23 cellular contexts compared by ENCODE assay signal in the genomic region with DNA sequence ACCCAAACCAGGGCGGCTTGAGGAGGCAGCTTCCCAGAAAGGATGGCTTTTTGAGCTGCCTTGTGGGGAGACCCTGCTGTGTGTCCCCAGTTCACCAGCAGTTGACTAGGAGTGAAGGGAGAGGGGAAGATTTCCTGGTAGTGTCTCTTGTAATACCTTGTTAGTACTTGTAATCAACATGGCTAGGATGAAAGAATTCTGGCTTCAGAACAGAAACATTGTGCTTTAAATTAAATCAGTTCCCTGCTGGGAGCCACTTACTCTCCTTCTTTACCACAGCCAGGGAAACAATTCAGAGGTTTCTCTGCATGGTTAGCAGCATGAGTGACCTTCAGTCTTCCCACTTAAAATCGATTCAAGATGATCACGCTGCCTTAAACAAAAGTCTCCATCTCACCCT.
DNase-seq lines count a peak whose midpoint lies in the region; ATAC-seq and TF ChIP-seq lines count a peak whose summit lies in the region.
"Had no signal": no experiment of that assay in that cellular context is flagged by ENCODE, and none has a peak within 500 bp of the region (broad histone marks: within the 10 kb centered on the region; RNA-seq: fewer than 3 reads in every experiment).

No MANE protein-coding gene starts in this region.

- intact Hi-C loops in right lobe of liver (cut with DNase I) = no loop called here
- intact Hi-C loops in activated naive CD4-positive, alpha-beta T cell treated with anti-CD3 and anti-CD28 coated beads for 36 hours (cut with micrococcal nuclease) = no loop called here

- no peak for TF ChIP-seq POLR2A in right lobe of liver (IDR thresholded peaks at IDR 0.05)

- H3K4me3 Mint-ChIP-seq in activated naive CD4-positive, alpha-beta T cell treated with anti-CD3 and anti-CD28 coated beads for 36 hours = no peak overlapping the region
- H3K4me3 Mint-ChIP-seq: activated CD8-positive, alpha-beta memory T cell treated with anti-CD3 and anti-CD28 coated beads, Interleukin-2, amount 10 ng/mL, durations not matched to agents 7 days and 5 days; activated naive CD8-positive, alpha-beta T cell treated with anti-CD3 and anti-CD28 coated beads, Interleukin-2, amount 50 U/mL, for 24 hours; immature natural killer cell had no signal

- no peak for ATAC-seq in right lobe of liver
- ATAC-seq: activated CD8-positive, alpha-beta memory T cell treated with anti-CD3 and anti-CD28 coated beads, Interleukin-2, amount 10 ng/mL, durations not matched to agents 7 days and 5 days; activated naive CD8-positive, alpha-beta T cell treated with anti-CD3 and anti-CD28 coated beads, Interleukin-2, amount 50 U/mL, for 24 hours; gastroesophageal sphincter had no signal

- H3K4me1 ChIP-seq in right lobe of liver = no peaks in the 10 kb centered on the region
- H3K4me1 ChIP-seq: Caco-2, gastroesophageal sphincter, left ventricle myocardium inferior, sigmoid colon, tibial artery had no signal

- CTCF ChIA-PET in activated naive CD4-positive, alpha-beta T cell treated with anti-CD3 and anti-CD28 coated beads for 36 hours (lab: Charles Lee) = no interaction called here

- H3K27ac Mint-ChIP-seq in activated naive CD4-positive, alpha-beta T cell treated with anti-CD3 and anti-CD28 coated beads for 36 hours = no peak overlapping the region
- H3K27ac Mint-ChIP-seq: activated CD8-positive, alpha-beta memory T cell treated with anti-CD3 and anti-CD28 coated beads, Interleukin-2, amount 10 ng/mL, durations not matched to agents 7 days and 5 days; activated naive CD8-positive, alpha-beta T cell treated with anti-CD3 and anti-CD28 coated beads, Interleukin-2, amount 50 U/mL, for 24 hours; activated T-helper 2 cell treated with anti-CD3 and anti-CD28 coated beads, Interferon-gamma antibody, Interleukin-2, Interleukin-4, amounts not matched to agents 10 μg/mL and 5 μg/mL and 100 μg/mL, durations not matched to agents 14 hours and 24 hours and 36 hours; immature natural killer cell had no signal

- no peaks in the 10 kb centered on the region for H3K27me3 Mint-ChIP-seq in activated naive CD4-positive, alpha-beta T cell treated with anti-CD3 and anti-CD28 coated beads for 36 hours (ENCODE audit: low read depth)
- H3K27me3 Mint-ChIP-seq: activated CD8-positive, alpha-beta memory T cell treated with anti-CD3 and anti-CD28 coated beads, Interleukin-2, amount 10 ng/mL, durations not matched to agents 7 days and 5 days; activated naive CD8-positive, alpha-beta T cell treated with anti-CD3 and anti-CD28 coated beads, Interleukin-2, amount 50 U/mL, for 24 hours had no signal

- no peak overlapping the region for H3K27ac ChIP-seq in right lobe of liver
- H3K27ac ChIP-seq: 22Rv1, esophagus muscularis mucosa, gastroesophageal sphincter, left ventricle myocardium inferior, sigmoid colon, tibial artery had no signal

- no peaks in the 10 kb centered on the region for H3K4me1 Mint-ChIP-seq in activated naive CD4-positive, alpha-beta T cell treated with anti-CD3 and anti-CD28 coated beads for 36 hours (ENCODE audit: low read depth)
- H3K4me1 Mint-ChIP-seq: activated CD8-positive, alpha-beta memory T cell treated with anti-CD3 and anti-CD28 coated beads, Interleukin-2, amount 10 ng/mL, durations not matched to agents 7 days and 5 days; activated naive CD8-positive, alpha-beta T cell treated with anti-CD3 and anti-CD28 coated beads, Interleukin-2, amount 50 U/mL, for 24 hours; immature natural killer cell had no signal

- DNase-seq in DMS 273 (lab: John Stamatoyannopoulos, UW; ENCODE audit: unreplicated experiment) = peak; percentile 53
- no peak for DNase-seq in DMS 273 treated with DMSO at 0.1 percent for 48 hours (lab: John Stamatoyannopoulos, UW)
- DNase-seq in NCI-H69 (lab: John Stamatoyannopoulos, UW) = peak; percentile 79
- DNase-seq in iPS DF 19.7 (ENCODE audit: low read depth, low spot score) = peak; percentile 42
- peak; percentile 64 for DNase-seq in retina
- no peak for DNase-seq in medulla oblongata (ENCODE audit: extremely low spot score)
- DNase-seq in right lobe of liver = no peak
- no peak for DNase-seq in activated naive CD4-positive, alpha-beta T cell treated with anti-CD3 and anti-CD28 coated beads for 36 hours
- DNase-seq: activated CD4-positive, alpha-beta T cell treated with anti-CD3 and anti-CD28 coated beads for 4 hours; activated CD8-positive, alpha-beta memory T cell treated with anti-CD3 and anti-CD28 coated beads, Interleukin-2, amount 10 ng/mL, durations not matched to agents 7 days and 5 days; activated naive CD8-positive, alpha-beta T cell treated with anti-CD3 and anti-CD28 coated beads, Interleukin-2, amount 50 U/mL, for 24 hours; Caco-2; effector CD4-positive, alpha-beta T cell; immature natural killer cell; left ventricle myocardium inferior; nucleus accumbens; sigmoid colon; stimulated activated naive CD4-positive, alpha-beta T cell; tibial artery had no signal

- no peaks in the 10 kb centered on the region for H3K36me3 Mint-ChIP-seq in activated naive CD4-positive, alpha-beta T cell treated with anti-CD3 and anti-CD28 coated beads for 36 hours (ENCODE audit: low read depth)
- H3K36me3 Mint-ChIP-seq: activated CD8-positive, alpha-beta memory T cell treated with anti-CD3 and anti-CD28 coated beads, Interleukin-2, amount 10 ng/mL, durations not matched to agents 7 days and 5 days had no signal

- H3K36me3 ChIP-seq in right lobe of liver = no peaks in the 10 kb centered on the region
- H3K36me3 ChIP-seq: esophagus muscularis mucosa, gastroesophageal sphincter, left ventricle myocardium inferior, sigmoid colon, tibial artery had no signal

- H3K4me3 ChIP-seq in right lobe of liver = no peak overlapping the region
- H3K4me3 ChIP-seq: esophagus muscularis mucosa, gastroesophageal sphincter, left ventricle myocardium inferior, sigmoid colon, tibial artery had no signal

- no peak for TF ChIP-seq CTCF in right lobe of liver (IDR thresholded peaks at IDR 0.05)

- WGBS in right lobe of liver (ENCODE audit: insufficient coverage, low coverage, low lambda C conversion rate, missing lambda C conversion rate) = 20% methylated on average over 3 of the region's 3 CpGs

- peaks cover 10% of the 10 kb centered on the region for H3K9me3 Mint-ChIP-seq in activated naive CD4-positive, alpha-beta T cell treated with anti-CD3 and anti-CD28 coated beads for 36 hours

- no peaks in the 10 kb centered on the region for H3K27me3 ChIP-seq in right lobe of liver
- H3K27me3 ChIP-seq: esophagus muscularis mucosa, gastroesophageal sphincter, sigmoid colon, tibial artery had no signal

- H3K9me3 ChIP-seq in right lobe of liver = no peaks in the 10 kb centered on the region
- H3K9me3 ChIP-seq: Caco-2, esophagus muscularis mucosa, gastroesophageal sphincter, left ventricle myocardium inferior, sigmoid colon, tibial artery had no signal

Comparison
In these comparisons a context has a peak if more than half of its experiments do, and no peak if none do; other contexts are left out.
1. DNase-seq: peak in DMS 273 (single experiment), NCI-H69 (single experiment), iPS DF 19.7 (single experiment) and retina (single experiment); none in DMS 273 treated with DMSO at 0.1 percent for 48 hours (single experiment), medulla oblongata (single experiment), right lobe of liver (0 of 3) and activated naive CD4-positive, alpha-beta T cell treated with anti-CD3 and anti-CD28 coated beads for 36 hours (single experiment).